Comparison of ENCODE assay signal across 1 cellular context in genomic region chr3:186746008-186746407, GRCh38.
A peak's percentile ranks its signal among the peaks of the same experiment; 100 is the strongest.
TF ChIP-seq lines count a peak whose summit lies in the region.

No MANE protein-coding gene starts in this region.

TF ChIP-seq in HepG2, 621 proteins besides CTCF, POLR2A, EP300 and RAD21 (continued from another document):
- no peak for TF ChIP-seq POGK (CRISPR knock-in tag; conservative IDR thresholded peaks at IDR 0.05)
- TF ChIP-seq SP5 (CRISPR knock-in tag; IDR thresholded peaks at IDR 0.05; ENCODE audit: borderline replicate concordance, low read depth), result peak; percentile 46; the same call in 1 of the 2 replicates
- TF ChIP-seq ARNT2 (CRISPR knock-in tag; IDR thresholded peaks at IDR 0.05; ENCODE audit: low read depth), result 0 out of 2 replicates have a peak, but pooled peaks have one; percentile 50
- no peak for TF ChIP-seq HOXA7 (CRISPR knock-in tag; IDR thresholded peaks at IDR 0.05)
- TF ChIP-seq DRAP1 (CRISPR knock-in tag; IDR thresholded peaks at IDR 0.05), result peak; percentile 75
- no peak for TF ChIP-seq MLLT10 (CRISPR knock-in tag; IDR thresholded peaks at IDR 0.05)
- TF ChIP-seq THAP8 (CRISPR knock-in tag; IDR thresholded peaks at IDR 0.05; ENCODE audit: borderline replicate concordance), result no peak
- peak; percentile 51; the same call in 1 of the 2 replicates for TF ChIP-seq ZNF362 (CRISPR knock-in tag; IDR thresholded peaks at IDR 0.05; ENCODE audit: borderline replicate concordance)
- peak; percentile 70; the same call in 1 of the 2 replicates for TF ChIP-seq HOXA3 (CRISPR knock-in tag; IDR thresholded peaks at IDR 0.05)
- TF ChIP-seq ZNF878 (CRISPR knock-in tag; IDR thresholded peaks at IDR 0.05), result peak; percentile 81; the same call in 1 of the 2 replicates
- TF ChIP-seq ZBTB26 (CRISPR knock-in tag; IDR thresholded peaks at IDR 0.05; ENCODE audit: borderline replicate concordance), result 0 out of 2 replicates have a peak, but pooled peaks have one; percentile 38
- TF ChIP-seq NKX3-1 (CRISPR knock-in tag; IDR thresholded peaks at IDR 0.05), result no peak
- TF ChIP-seq ZBTB33 (CRISPR knock-in tag; IDR thresholded peaks at IDR 0.05), result no peak
